In the genomic region with DNA sequence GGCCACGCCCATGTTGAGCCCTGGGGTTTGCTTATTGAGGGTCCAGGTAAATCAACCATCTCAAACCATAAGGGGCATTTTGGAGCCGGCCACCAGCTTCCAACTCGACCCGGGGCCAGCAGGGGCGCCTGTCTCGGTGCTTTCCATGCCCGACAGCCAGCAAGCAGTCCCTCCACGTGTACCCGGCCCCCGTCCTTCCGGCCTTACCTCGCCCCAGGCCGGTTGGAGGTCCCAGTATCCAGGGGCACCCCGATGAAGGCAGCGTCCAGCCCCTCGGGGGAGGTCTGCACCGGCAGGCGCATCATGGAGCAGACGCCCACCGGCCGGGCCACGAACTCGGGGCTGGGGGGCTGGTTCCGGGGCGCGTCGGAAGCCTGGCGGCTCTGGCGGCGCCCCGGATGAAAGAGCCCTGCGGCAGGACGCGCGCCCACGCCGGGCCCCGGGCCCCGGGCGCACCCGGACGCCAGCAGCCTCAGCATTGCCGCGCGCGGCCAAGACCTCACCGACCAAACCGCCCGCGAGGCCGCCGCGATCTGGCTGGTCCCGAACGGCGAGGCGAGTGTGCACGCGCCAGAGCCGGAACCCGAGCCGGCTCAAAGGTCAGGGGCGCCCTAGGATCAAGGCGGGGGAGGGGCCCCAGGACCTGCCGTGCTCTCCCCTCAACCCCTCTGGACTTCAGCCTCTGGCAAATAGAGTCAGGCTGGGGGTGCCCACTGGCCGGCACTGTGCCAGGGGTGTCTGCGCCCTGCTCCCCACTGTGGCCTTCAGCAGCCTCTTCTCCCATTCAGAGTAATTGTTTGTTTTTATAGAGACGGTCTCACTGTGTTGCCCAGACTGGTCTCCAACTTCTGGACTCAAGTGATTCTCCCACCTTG, we compare ENCODE assay signal across 9 cellular contexts. TPM values are rescaled to one million over a fixed set of nuclear protein-coding genes. Genes with fewer than 3 reads are reported as not detected.
DNase-seq lines count a peak whose midpoint lies in the region; ATAC-seq, FAIRE-seq and TF ChIP-seq lines count a peak whose summit lies in the region.
"Had no signal": no experiment of that assay in that cellular context is flagged by ENCODE, and none has a peak within 500 bp of the region (broad histone marks: within the 10 kb centered on the region; RNA-seq: fewer than 3 reads in every experiment).

Gene AGMAT (minus strand): TSS at position 563 of the 875 bp plus-strand sequence. CDS start 84 bp downstream, at position 479.

- intact Hi-C loops in HepG2 (cut with micrococcal nuclease; ENCODE audit: unreplicated experiment) (loop anchor here (5.0 kb wide), 1 partner anchor 43 kb away; no protein-coding TSS in a partner anchor), posterior vena cava (cut with DNase I) (no loop called here)

- H2AFZ ChIP-seq in HepG2 (ENCODE audit: low read length), result no peak within 1 kb of the TSS

- 1% methylated on average over 25 of the region's 68 CpGs for WGBS in HepG2 (ENCODE audit: low lambda C conversion rate)

- TF ChIP-seq POLR2A in HepG2 (IDR thresholded peaks at IDR 0.05; ENCODE audit: insufficient read depth in 1 of 2, low read depth in 2 of 2, low read length in 2 of 2), result peak; percentile 88 to 93

- peak within 1 kb of the TSS; percentile 44; the same call in 1 of the 2 replicates for H3K27ac ChIP-seq in VCaP
- H3K27ac ChIP-seq in HepG2 (ENCODE audit: extremely low read length, insufficient read depth, low read length), result peak within 1 kb of the TSS; percentile 100

- peak; percentile 80 for DNase-seq in DMS 273 (lab: John Stamatoyannopoulos, UW; ENCODE audit: unreplicated experiment)
- no peak for DNase-seq in DMS 273 treated with DMSO at 0.1 percent for 48 hours (lab: John Stamatoyannopoulos, UW)
- DNase-seq in bronchial epithelial cell (ENCODE audit: low read depth), result no peak
- peak; percentile 91 for DNase-seq in HepG2 (ENCODE audit: low spot score)
- peak; percentile 24 for DNase-seq in stimulated activated CD8-positive, alpha-beta memory T cell treated with anti-CD3 and anti-CD28 coated beads, Interleukin-15, amount 100 ng/mL, for 1 hour (ENCODE audit: low read depth)
- DNase-seq in posterior vena cava (ENCODE audit: low spot score), result no peak

- H3K36me3 ChIP-seq in bronchial epithelial cell (ENCODE audit: control insufficient read depth, insufficient read depth, low read length) (no peaks in the 10 kb centered on the region), HepG2 (replicated peaks in 1 of 2; ENCODE audit: control insufficient read depth in 1 of 2, insufficient read depth in 2 of 2, low read length in 2 of 2) (peaks cover 8 to 10% of the 10 kb centered on the region in 2 experiments; a peak in 4 of 5 replicates)

- ATAC-seq in HG03432 (IDR thresholded peaks at IDR 0.05; ENCODE audit: unreplicated experiment), result peak; percentile 65
- peak; percentile 93 for ATAC-seq in HepG2

- POLR2A ChIA-PET in HepG2 (lab: Yijun Ruan, JAX), result interaction anchor here (0.7 to 2.7 kb wide), 12 partner anchors 8 to 151 kb away, joined by 3 to 24 read pairs (median 5); partner anchors contain the start of genes DDI2, DNAJC16 and SLC25A34

- CTCF ChIA-PET in HepG2 (lab: Yijun Ruan, JAX; ENCODE audit: low intra/inter-chr PET ratio, low total read pairs), result interaction anchor here (1.1 kb wide), 1 partner anchor 10 kb away, joined by 5 read pairs; no protein-coding TSS in a partner anchor

- H3K4me3 ChIP-seq in bronchial epithelial cell (ENCODE audit: low read depth, low read length) (peak within 1 kb of the TSS; percentile 41), HepG2 (replicated peaks in 1 of 3; ENCODE audit: insufficient read depth in 1 of 3, low read depth in 2 of 3, low read length in 3 of 3) (peak within 1 kb of the TSS; percentile 72 to 85 (median 84))

- in situ Hi-C loops in HepG2 (cut with HindIII; ENCODE audit: extremely low pct_ligation_motif_present, low pct_unique_long_range_greater_than_20kb), result no loop called here

- H4K20me1 ChIP-seq in HepG2 (ENCODE audit: insufficient read depth, low read length), result no peaks in the 10 kb centered on the region

- H3K27me3 ChIP-seq in bronchial epithelial cell (ENCODE audit: control insufficient read depth, insufficient read depth, low read length) (no peaks in the 10 kb centered on the region), HepG2 (ENCODE audit: control insufficient read depth in 1 of 2, insufficient read depth in 2 of 2, low read length in 2 of 2) (no peaks in the 10 kb centered on the region)

- BruUV-seq in HepG2 (replicated peaks; lab: Mats Ljungman, UMichigan), result TSS peak; percentile 71

- H3K9me3 ChIP-seq in HepG2 (ENCODE audit: low read length), result no peaks in the 10 kb centered on the region

- H3K4me2 ChIP-seq in HepG2 (ENCODE audit: low read depth, low read length), result peak within 1 kb of the TSS; percentile 79

- no peak for FAIRE-seq in bronchial epithelial cell (lab: Jason Lieb, UNC)
- FAIRE-seq in HepG2 (lab: Jason Lieb, UNC), result peak; percentile 23
- FAIRE-seq: A204.1 had no signal

- H3K4me1 ChIP-seq in HepG2 (ENCODE audit: insufficient read depth, low read length), result peaks cover 47% of the 10 kb centered on the region

- peak within 1 kb of the TSS; percentile 99 for H3K9ac ChIP-seq in HepG2 (ENCODE audit: insufficient read depth, low read depth, low read length)

- H3K79me2 ChIP-seq in HepG2 (ENCODE audit: insufficient read depth, low read length), result peaks cover 24% of the 10 kb centered on the region

- TF ChIP-seq EP300 in HepG2 (IDR thresholded peaks at IDR 0.05; ENCODE audit: low read depth in 2 of 2, low read length in 2 of 2), result peak; percentile 80 to 84
- TF ChIP-seq EP300 in HepG2 (CRISPR knock-in tag; IDR thresholded peaks at IDR 0.05; ENCODE audit: borderline replicate concordance), result peak; percentile 82

- no peak; the same call in 1 of the 2 replicates for TF ChIP-seq RAD21 in HepG2 (CRISPR knock-in tag; IDR thresholded peaks at IDR 0.05)

- TF ChIP-seq CTCF in VCaP (conservative IDR thresholded peaks at IDR 0.05) (peak; percentile 36), bronchial epithelial cell (IDR thresholded peaks at IDR 0.05; ENCODE audit: insufficient read depth, low read length, severe bottlenecking) (peak; percentile 38), HepG2 (CRISPR knock-in tag; IDR thresholded peaks at IDR 0.05) (peak; percentile 63)

TF ChIP-seq in HepG2, 621 proteins besides CTCF, POLR2A, EP300 and RAD21 (continues in another document):
- peak; percentile 92 for TF ChIP-seq REPIN1 (CRISPR knock-in tag; IDR thresholded peaks at IDR 0.05; ENCODE audit: borderline replicate concordance, low read depth)
- TF ChIP-seq ZNF136 (CRISPR knock-in tag; IDR thresholded peaks at IDR 0.05; ENCODE audit: low read depth), result no peak
- peak; percentile 83 for TF ChIP-seq TOPORS (CRISPR knock-in tag; IDR thresholded peaks at IDR 0.05)
- TF ChIP-seq TGIF2 (CRISPR knock-in tag; IDR thresholded peaks at IDR 0.05), result peak; percentile 38; the same call in 1 of the 2 replicates
- TF ChIP-seq GFI1 (CRISPR knock-in tag; IDR thresholded peaks at IDR 0.05; ENCODE audit: borderline replicate concordance), result peak; percentile 90
- peak; percentile 83; the same call in 1 of the 2 replicates for TF ChIP-seq ZNF678 (CRISPR knock-in tag; IDR thresholded peaks at IDR 0.05)
- peak; percentile 49 for TF ChIP-seq RBM22 (optimal IDR thresholded peaks at IDR 0.05; ENCODE audit: low read length)
- peak; percentile 67 for TF ChIP-seq TEAD3 (CRISPR knock-in tag; optimal IDR thresholded peaks at IDR 0.05; ENCODE audit: borderline replicate concordance)
- TF ChIP-seq ZNF780A (CRISPR knock-in tag; IDR thresholded peaks at IDR 0.05), result no peak
- TF ChIP-seq NR2F1 (CRISPR knock-in tag; IDR thresholded peaks at IDR 0.05), result peak; percentile 81 to 93
- TF ChIP-seq SNAPC5 (CRISPR knock-in tag; IDR thresholded peaks at IDR 0.05; ENCODE audit: borderline replicate concordance), result no peak; the same call in 1 of the 2 replicates
- no peak for TF ChIP-seq HNRNPH1 (optimal IDR thresholded peaks at IDR 0.05; ENCODE audit: low read depth, low read length)
- 0 out of 2 replicates have a peak, but pooled peaks have one; percentile 80 for TF ChIP-seq ZNF251 (CRISPR knock-in tag; IDR thresholded peaks at IDR 0.05)
- TF ChIP-seq ZNF567 (CRISPR knock-in tag; IDR thresholded peaks at IDR 0.05; ENCODE audit: borderline replicate concordance), result peak; percentile 54; the same call in 1 of the 2 replicates
- peak in 1 of 2 experiments; percentile 78; a peak in 2 of 4 replicates for TF ChIP-seq KLF16 (CRISPR knock-in tag; IDR thresholded peaks at IDR 0.05)
- no peak for TF ChIP-seq ZNF367 (CRISPR knock-in tag; IDR thresholded peaks at IDR 0.05; ENCODE audit: borderline replicate concordance)
- TF ChIP-seq ZNF44 (CRISPR knock-in tag; IDR thresholded peaks at IDR 0.05), result peak; percentile 38; the same call in 1 of the 2 replicates

RNA-seq across cellular contexts. Expression of gene AGMAT, which starts in this region (rescaled TPM):
- total RNA-seq in bronchial epithelial cell, result 0.51 and 1.6 TPM in 2 replicates
- 174 and 216 TPM in 2 replicates for total RNA-seq in HepG2 (2016; rRNA removed; fragmentation: Illumina TruSeq; extraction: Trizol)
- 22.0 and 25.2 TPM in 2 replicates for total RNA-seq in HepG2 (2016; cell fraction: cytosol; rRNA removed; fragmentation: Illumina TruSeq; extraction: Trizol; ENCODE audit: low read depth)
- 174 and 209 TPM in 2 replicates for total RNA-seq in HepG2 (2016; cell fraction: insoluble cytoplasmic fraction; rRNA removed; fragmentation: Illumina TruSeq; extraction: Trizol)
- 86.5 and 94.9 TPM in 2 replicates for total RNA-seq in HepG2 (2016; cell fraction: membrane; rRNA removed; fragmentation: Illumina TruSeq; extraction: Trizol)
- total RNA-seq in HepG2 (2016; cell fraction: nucleus; rRNA removed; fragmentation: Illumina TruSeq; extraction: Trizol), result 61.7 and 71.0 TPM in 2 replicates
- polyA plus RNA-seq in HepG2 (2011; rRNA removed), result 52.6 and 59.1 TPM in 2 replicates
- 56.4 and 64.1 TPM in 2 replicates for polyA plus RNA-seq in HepG2 (2011; cell fraction: cytosol; rRNA removed)
- polyA plus RNA-seq in HepG2 (2011; cell fraction: nucleus; rRNA removed), result 19.8 and 21.4 TPM in 2 replicates
- 42.6 and 66.8 TPM in 2 replicates for polyA plus RNA-seq in HepG2 (2012)
- 17.9 and 21.4 TPM in 2 replicates for polyA plus RNA-seq in HepG2 (2016; cell fraction: cytosol; fragmentation: Illumina TruSeq; extraction: Trizol; ENCODE audit: low read depth)
- polyA plus RNA-seq in HepG2 (2016; cell fraction: insoluble cytoplasmic fraction; fragmentation: Illumina TruSeq; extraction: Trizol; ENCODE audit: low read depth), result 174 and 175 TPM in 2 replicates
- polyA plus RNA-seq in HepG2 (2016; cell fraction: membrane; fragmentation: Illumina TruSeq; extraction: Trizol; ENCODE audit: low read depth), result 49.4 and 51.3 TPM in 2 replicates
- polyA plus RNA-seq in HepG2 (2016; cell fraction: nucleus; fragmentation: Illumina TruSeq; extraction: Trizol; ENCODE audit: insufficient read depth, low read depth), result 65.8 and 75.1 TPM in 2 replicates
- polyA minus RNA-seq in HepG2 (2011; rRNA and poly(A)+ RNA removed; ENCODE audit: low replicate concordance), result 29.8 and 85.0 TPM in 2 replicates
- 46.5 and 48.4 TPM in 2 replicates for polyA minus RNA-seq in HepG2 (2011; cell fraction: cytosol; rRNA and poly(A)+ RNA removed)
- 22.0 and 23.9 TPM in 2 replicates for polyA minus RNA-seq in HepG2 (2011; cell fraction: nucleus; rRNA and poly(A)+ RNA removed)
- total RNA-seq in posterior vena cava, result under 1 TPM in 1 of 2 donors, not detected in 1; 0.14 TPM

Comparison
In these comparisons a context has a peak if more than half of its experiments do, and no peak if none do; other contexts are left out.
1. DNase-seq: peak in DMS 273 (single experiment), HepG2 (single experiment) and stimulated activated CD8-positive, alpha-beta memory T cell treated with anti-CD3 and anti-CD28 coated beads, Interleukin-15, amount 100 ng/mL, for 1 hour (single experiment); none in DMS 273 treated with DMSO at 0.1 percent for 48 hours (single experiment), bronchial epithelial cell (single experiment) and posterior vena cava (single experiment).
2. Peak in every context shown above with its lines, with median percentiles within 50 percentile points of each other: CTCF ChIP-seq.